Comparison of ENCODE assay signal across 9 cellular contexts in the genomic region with DNA sequence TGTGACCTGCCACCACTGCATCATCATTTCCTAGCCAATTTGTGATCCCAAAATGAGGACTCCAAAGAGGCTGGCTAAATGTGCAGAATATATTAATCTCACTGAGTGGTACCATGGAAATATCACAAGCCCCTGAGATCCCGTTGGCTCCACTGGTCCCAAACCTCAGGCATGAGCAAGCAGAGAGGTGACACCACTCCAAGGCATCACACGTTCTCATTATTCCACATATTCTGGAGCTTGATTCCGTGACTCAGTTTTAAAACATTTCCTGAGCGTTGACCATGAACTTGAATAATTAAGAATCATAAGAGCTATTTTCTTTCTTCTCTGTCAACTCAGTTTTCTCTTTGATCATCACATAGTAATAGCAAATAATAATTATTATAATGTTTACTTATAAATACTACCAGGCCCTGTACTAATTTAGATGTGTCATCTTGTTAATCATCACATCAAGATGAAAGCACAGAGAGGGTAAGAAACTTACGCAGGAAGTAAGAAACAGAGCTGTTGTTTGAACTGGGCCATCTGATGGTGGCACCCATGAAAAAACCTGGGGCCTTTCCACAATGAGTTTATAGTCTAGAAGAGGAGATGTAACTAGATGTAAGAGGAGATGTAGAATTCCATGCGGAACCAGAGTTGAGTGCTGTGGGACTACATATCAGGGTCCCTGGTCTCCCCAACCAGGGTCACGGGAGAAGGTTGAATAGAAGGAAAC. TPM values are rescaled to one million over a fixed set of nuclear protein-coding genes. Genes with fewer than 3 reads are reported as not detected.
DNase-seq lines count a peak whose midpoint lies in the region; ATAC-seq and TF ChIP-seq lines count a peak whose summit lies in the region.
"Had no signal": no experiment of that assay in that cellular context is flagged by ENCODE, and none has a peak within 500 bp of the region (broad histone marks: within the 10 kb centered on the region; RNA-seq: fewer than 3 reads in every experiment).

No MANE protein-coding gene starts in this region.

- no peak for TF ChIP-seq POLR2A in gastroesophageal sphincter (IDR thresholded peaks at IDR 0.05)

- H3K27me3 Mint-ChIP-seq in CD8-positive, alpha-beta T cell (ENCODE audit: low read depth) = no peaks in the 10 kb centered on the region
- no peaks in the 10 kb centered on the region for H3K27me3 Mint-ChIP-seq in activated naive CD4-positive, alpha-beta T cell treated with anti-CD3 and anti-CD28 coated beads, Interleukin-2, amount 50 U/mL, for 24 hours
- H3K27me3 Mint-ChIP-seq in natural killer cell (ENCODE audit: low read depth in 2 of 2) (no peaks in the 10 kb centered on the region), glutamatergic neuron (ENCODE audit: unreplicated experiment) (peaks cover 6% of the 10 kb centered on the region)

- POLR2A ChIA-PET in CD8-positive, alpha-beta T cell (lab: Charles Lee) = interaction anchor here (0.6 to 1.4 kb wide), 7 partner anchors 10 to 102 kb away, joined by 3 to 5 read pairs (median 3); no protein-coding TSS in a partner anchor

- H3K4me3 Mint-ChIP-seq in CD8-positive, alpha-beta T cell = peak overlapping the region; percentile 79
- H3K4me3 Mint-ChIP-seq in activated naive CD4-positive, alpha-beta T cell treated with anti-CD3 and anti-CD28 coated beads, Interleukin-2, amount 50 U/mL, for 24 hours = peak overlapping the region; percentile 91
- peak overlapping the region; percentile 81 for H3K4me3 Mint-ChIP-seq in natural killer cell
- H3K4me3 Mint-ChIP-seq in glutamatergic neuron (ENCODE audit: unreplicated experiment) = no peak overlapping the region

- H3K4me1 ChIP-seq in CD8-positive, alpha-beta T cell (ENCODE audit: insufficient read depth, low read length) = peaks cover 62% of the 10 kb centered on the region
- no peaks in the 10 kb centered on the region for H3K4me1 ChIP-seq in gastroesophageal sphincter

- ATAC-seq in CD8-positive, alpha-beta T cell = peak; percentile 13
- ATAC-seq in natural killer cell (peak in 2 of 3 donors; percentile 16 to 19), HG02840 (IDR thresholded peaks at IDR 0.05; ENCODE audit: low FRiP score, unreplicated experiment) (no peak), gastroesophageal sphincter (no peak)

- no peaks in the 10 kb centered on the region for H3K27me3 ChIP-seq in CD8-positive, alpha-beta T cell (ENCODE audit: insufficient read depth, low read length)
- peaks cover 30% of the 10 kb centered on the region for H3K27me3 ChIP-seq in gastroesophageal sphincter

- CTCF ChIA-PET in CD8-positive, alpha-beta T cell (lab: Charles Lee) = interaction anchor here (1.1 to 1.5 kb wide), 7 partner anchors 27 to 71 kb away, joined by 3 to 4 read pairs (median 3); no protein-coding TSS in a partner anchor

- H3K27ac ChIP-seq in CD8-positive, alpha-beta T cell (ENCODE audit: low read depth, low read length) = peak overlapping the region; percentile 24
- H3K27ac ChIP-seq in gastroesophageal sphincter = no peak overlapping the region

- peaks cover 2% of the 10 kb centered on the region for H3K9me3 Mint-ChIP-seq in CD8-positive, alpha-beta T cell
- no peaks in the 10 kb centered on the region for H3K9me3 Mint-ChIP-seq in activated naive CD4-positive, alpha-beta T cell treated with anti-CD3 and anti-CD28 coated beads, Interleukin-2, amount 50 U/mL, for 24 hours
- H3K9me3 Mint-ChIP-seq in natural killer cell (peaks cover 0 to 2% of the 10 kb centered on the region in 2 donors), glutamatergic neuron (ENCODE audit: unreplicated experiment) (no peaks in the 10 kb centered on the region)

- TF ChIP-seq CTCF in CD8-positive, alpha-beta T cell (IDR thresholded peaks at IDR 0.05) = no peak
- no peak for TF ChIP-seq CTCF in natural killer cell (IDR thresholded peaks at IDR 0.05)
- no peak for TF ChIP-seq CTCF in glutamatergic neuron (IDR thresholded peaks at IDR 0.05; ENCODE audit: partially characterized antibody, unreplicated experiment)
- TF ChIP-seq CTCF in gastroesophageal sphincter (IDR thresholded peaks at IDR 0.05) = no peak

- peak overlapping the region; percentile 95 for H3K27ac Mint-ChIP-seq in CD8-positive, alpha-beta T cell
- H3K27ac Mint-ChIP-seq in activated naive CD4-positive, alpha-beta T cell treated with anti-CD3 and anti-CD28 coated beads, Interleukin-2, amount 50 U/mL, for 24 hours = peak overlapping the region; percentile 98
- H3K27ac Mint-ChIP-seq in natural killer cell (peak overlapping the region; percentile 85 to 97), glutamatergic neuron (ENCODE audit: unreplicated experiment) (no peak overlapping the region)

- peak overlapping the region; percentile 33 for H3K4me3 ChIP-seq in CD8-positive, alpha-beta T cell (ENCODE audit: low read depth, low read length)
- no peak overlapping the region for H3K4me3 ChIP-seq in gastroesophageal sphincter

- intact Hi-C loops in CD8-positive, alpha-beta T cell (cut with DNase I, micrococcal nuclease) = loop anchor here (5.0 to 10.0 kb wide), 3 partner anchors 243 to 801 kb away; a partner anchor contains a TSS
- intact Hi-C loops in natural killer cell (cut with micrococcal nuclease) = loop anchor here (10.0 kb wide), 1 partner anchor 713 kb away; a partner anchor contains a TSS

- peaks cover 65% of the 10 kb centered on the region for H3K4me1 Mint-ChIP-seq in CD8-positive, alpha-beta T cell (ENCODE audit: low read depth)
- peaks cover 67% of the 10 kb centered on the region for H3K4me1 Mint-ChIP-seq in activated naive CD4-positive, alpha-beta T cell treated with anti-CD3 and anti-CD28 coated beads, Interleukin-2, amount 50 U/mL, for 24 hours
- peaks cover 70 to 76% of the 10 kb centered on the region in 2 donors for H3K4me1 Mint-ChIP-seq in natural killer cell
- no peaks in the 10 kb centered on the region for H3K4me1 Mint-ChIP-seq in glutamatergic neuron (ENCODE audit: low read depth, unreplicated experiment)

- peaks cover 46% of the 10 kb centered on the region for H3K36me3 Mint-ChIP-seq in CD8-positive, alpha-beta T cell
- H3K36me3 Mint-ChIP-seq in activated naive CD4-positive, alpha-beta T cell treated with anti-CD3 and anti-CD28 coated beads, Interleukin-2, amount 50 U/mL, for 24 hours = peaks cover 22% of the 10 kb centered on the region
- H3K36me3 Mint-ChIP-seq in natural killer cell = no peaks in the 10 kb centered on the region
- no peaks in the 10 kb centered on the region for H3K36me3 Mint-ChIP-seq in glutamatergic neuron (ENCODE audit: unreplicated experiment)

- WGBS in gastroesophageal sphincter (ENCODE audit: low coverage in 1 of 2), 2 donors = 64 to 81% methylated on average over 7 of the region's 7 CpGs

- H3K9me3 ChIP-seq in CD8-positive, alpha-beta T cell (ENCODE audit: low read length) = no peaks in the 10 kb centered on the region
- no peaks in the 10 kb centered on the region for H3K9me3 ChIP-seq in gastroesophageal sphincter

- peak in 2 of 7 experiments; percentile 27 to 28 for DNase-seq in CD8-positive, alpha-beta T cell
- DNase-seq in HT1080 (ENCODE audit: low read depth) = peak; percentile 69
- DNase-seq in natural killer cell = no peak
- no peak for DNase-seq in glutamatergic neuron
- no peak for DNase-seq in COLO829 (ENCODE audit: low spot score)

- H3K36me3 ChIP-seq in CD8-positive, alpha-beta T cell (ENCODE audit: insufficient read depth, low read length) = no peaks in the 10 kb centered on the region
- no peaks in the 10 kb centered on the region for H3K36me3 ChIP-seq in gastroesophageal sphincter

- TF ChIP-seq EP300 in gastroesophageal sphincter (IDR thresholded peaks at IDR 0.05) = no peak

RNA-seq across cellular contexts. Expression of a gene that starts 3.5 kb away (rescaled TPM):
- 10 to 100 TPM; 36.4 to 36.8 TPM for total RNA-seq in CD8-positive, alpha-beta T cell
- total RNA-seq in HT1080 (2014; rRNA removed; shearing (Covaris generic)) = not detected in 2 replicates
- 0.06 TPM in 1 of 2 replicates, not detected in the other for polyA plus RNA-seq in HT1080 (2015; cell fraction: cytosol; rRNA removed)
- polyA plus RNA-seq in HT1080 (2015; cell fraction: nucleus; rRNA removed) = not detected in 2 replicates
- 100 to 1,000 TPM in 2 of 3 donors, 10 to 100 TPM in 1; 92.5 to 119 (median 100) TPM for total RNA-seq in natural killer cell
- total RNA-seq in glutamatergic neuron (ENCODE audit: unreplicated experiment) = not detected
- total RNA-seq in gastroesophageal sphincter = 1 to 10 TPM; 2.3 to 6.9 (median 4.9) TPM
- total RNA-seq: SK-MEL-5 had no signal

Comparison
In these comparisons a context has a peak if more than half of its experiments do, and no peak if none do; other contexts are left out.
1. ATAC-seq: peak in CD8-positive, alpha-beta T cell (single experiment) and natural killer cell (2 of 3); none in HG02840 (single experiment) and gastroesophageal sphincter (single experiment).
2. RNA of a gene that starts 3.5 kb away (total RNA-seq): 92.5 to 119 TPM in natural killer cell and 36.4 to 36.8 TPM in CD8-positive, alpha-beta T cell; 2.3 to 6.9 TPM in gastroesophageal sphincter, not detected in HT1080 and not detected in glutamatergic neuron (single experiment); every median in the first group is over 4 times any median in the second.